ENCODE assay signal across 12 cellular contexts in genomic region chr2:100865819-100866462, GRCh38. TPM values are rescaled to one million over a fixed set of nuclear protein-coding genes. Genes with fewer than 3 reads are reported as not detected.
DNase-seq lines count a peak whose midpoint lies in the region; ATAC-seq and TF ChIP-seq lines count a peak whose summit lies in the region.
"Had no signal": no experiment of that assay in that cellular context is flagged by ENCODE, and none has a peak within 500 bp of the region (broad histone marks: within the 10 kb centered on the region; RNA-seq: fewer than 3 reads in every experiment).

No MANE protein-coding gene starts in this region.

- no peaks in the 10 kb centered on the region; the same call in 1 of the 2 replicates for H3K36me3 ChIP-seq in Panc1 (ENCODE audit: control insufficient read depth, insufficient read depth, low read length)
- no peaks in the 10 kb centered on the region for H3K36me3 ChIP-seq in esophagus (ENCODE audit: control insufficient read depth in 2 of 2, insufficient read depth in 2 of 2, low read length in 1 of 2)
- H3K36me3 ChIP-seq in psoas muscle (ENCODE audit: insufficient read depth in 1 of 2, low read depth in 1 of 2): no peaks in the 10 kb centered on the region

- H3K27ac ChIP-seq in Panc1 (ENCODE audit: low read length): peak overlapping the region; percentile 53
- peak overlapping the region; percentile 29 to 68 for H3K27ac ChIP-seq in esophagus (ENCODE audit: low read depth in 2 of 2, low read length in 1 of 2)
- no peak overlapping the region for H3K27ac ChIP-seq in psoas muscle

- in situ Hi-C loops in Caki2 (cut with HindIII; ENCODE audit: low pct_unique_long_range_greater_than_20kb, low sequenced_read_pairs) (no loop called here), Panc1 (cut with HindIII; ENCODE audit: low pct_unique_long_range_greater_than_20kb, low sequenced_read_pairs) (no loop called here)

- 70 to 72% methylated on average over 5 of the region's 5 CpGs for WGBS in esophagus, 2 donors
- WGBS in psoas muscle, 3 donors: 81 to 85% (median 81%) methylated on average over 5 of the region's 5 CpGs

- CTCF ChIA-PET in Panc1 (lab: Charles Lee): no interaction called here

- H3K4me1 ChIP-seq in Panc1 (ENCODE audit: control insufficient read depth, insufficient read depth, low read length) (peaks cover 33% of the 10 kb centered on the region), esophagus (ENCODE audit: control insufficient read depth in 2 of 2, insufficient read depth in 2 of 2, low read length in 1 of 2) (peaks cover 0 to 4% of the 10 kb centered on the region in 2 donors), psoas muscle (no peaks in the 10 kb centered on the region)

- H3K4me3 ChIP-seq in Panc1 (ENCODE audit: low read depth in 2 of 2, low read length in 2 of 2): no peak overlapping the region
- H3K4me3 ChIP-seq in esophagus (ENCODE audit: low read depth in 1 of 2, low read length in 2 of 2): no peak overlapping the region
- no peak overlapping the region for H3K4me3 ChIP-seq in psoas muscle
- H3K4me3 ChIP-seq: body of pancreas had no signal

- peaks cover 12% of the 10 kb centered on the region; the same call in 1 of the 2 replicates for H3K9me3 ChIP-seq in Panc1 (ENCODE audit: control insufficient read depth, insufficient read depth, low read depth, low read length)
- H3K9me3 ChIP-seq in esophagus (ENCODE audit: control insufficient read depth in 2 of 2, insufficient read depth in 1 of 2, low read depth in 1 of 2, low read length in 1 of 2): no peaks in the 10 kb centered on the region
- peaks cover 10% of the 10 kb centered on the region for H3K9me3 ChIP-seq in psoas muscle
- H3K9me3 ChIP-seq: body of pancreas had no signal

- H3K27me3 ChIP-seq in Panc1 (ENCODE audit: control insufficient read depth, insufficient read depth, low read length) (no peaks in the 10 kb centered on the region), esophagus (ENCODE audit: control insufficient read depth in 1 of 2, insufficient read depth in 2 of 2, low read length in 2 of 2) (no peaks in the 10 kb centered on the region), psoas muscle (ENCODE audit: insufficient read depth in 3 of 3, low read length in 2 of 3) (no peaks in the 10 kb centered on the region)
- H3K27me3 ChIP-seq: body of pancreas had no signal

- intact Hi-C loops in Panc1 (cut with micrococcal nuclease; ENCODE audit: unreplicated experiment): no loop called here
- intact Hi-C loops in psoas muscle (cut with DNase I): no loop called here

- TF ChIP-seq CTCF in Panc1 (IDR thresholded peaks at IDR 0.05) (no peak), psoas muscle (IDR thresholded peaks at IDR 0.05) (no peak)

- ATAC-seq in Panc1 (peak; percentile 88), psoas muscle (peak in 3 of 4 donors; percentile 65 to 77 (median 75)), HG03520 (IDR thresholded peaks at IDR 0.05; ENCODE audit: unreplicated experiment) (no peak)
- ATAC-seq: body of pancreas had no signal

- POLR2A ChIA-PET in Panc1 (lab: Charles Lee): no interaction called here

- BruUV-seq in Panc1 (replicated peaks; lab: Mats Ljungman, UMichigan): no TSS peak

- DNase-seq in Caki2 (ENCODE audit: low read depth): peak; percentile 82
- DNase-seq in Panc1 (ENCODE audit: low read depth, low spot score): peak; percentile 71
- DNase-seq in psoas muscle: no peak
- DNase-seq in DMS153 (lab: John Stamatoyannopoulos, UW): no peak
- no peak for DNase-seq in NCI-H526 treated with DMSO at 0.1 percent for 48 hours (lab: John Stamatoyannopoulos, UW)
- no peak for DNase-seq in NCI-H82 (lab: John Stamatoyannopoulos, UW)
- DNase-seq: body of pancreas, COR-L47, glutamatergic neuron, NCI-H2029 had no signal

RNA-seq across cellular contexts. Expression of gene NPAS2, which starts 46.0 kb away (rescaled TPM):
- 2.0 and 113 TPM in 2 replicates for total RNA-seq in Caki2 (2014; rRNA removed; shearing (Covaris generic); ENCODE audit: low replicate concordance)
- total RNA-seq in Panc1 (2021; ENCODE audit: unreplicated experiment) (72.8 TPM), psoas muscle (10 to 100 TPM in 3 of 4 donors, 1 to 10 TPM in 1; 8.7 to 42.7 (median 16.9) TPM)
- polyA plus RNA-seq in Panc1 (2012; ENCODE audit: insufficient read length): 140 TPM
- polyA plus RNA-seq in esophagus (10 to 100 TPM; 62.7 to 70.0 TPM), psoas muscle (10 to 100 TPM in 2 of 3 donors, 1 to 10 TPM in 1; 8.5 to 56.2 (median 17.3) TPM)

Comparison
In these comparisons a context has a peak if more than half of its experiments do, and no peak if none do; other contexts are left out.
1. DNase-seq: peak in Caki2 (single experiment) and Panc1 (single experiment); none in psoas muscle (0 of 2), DMS153 (single experiment), NCI-H526 treated with DMSO at 0.1 percent for 48 hours (single experiment) and NCI-H82 (single experiment).